In the genomic region with DNA sequence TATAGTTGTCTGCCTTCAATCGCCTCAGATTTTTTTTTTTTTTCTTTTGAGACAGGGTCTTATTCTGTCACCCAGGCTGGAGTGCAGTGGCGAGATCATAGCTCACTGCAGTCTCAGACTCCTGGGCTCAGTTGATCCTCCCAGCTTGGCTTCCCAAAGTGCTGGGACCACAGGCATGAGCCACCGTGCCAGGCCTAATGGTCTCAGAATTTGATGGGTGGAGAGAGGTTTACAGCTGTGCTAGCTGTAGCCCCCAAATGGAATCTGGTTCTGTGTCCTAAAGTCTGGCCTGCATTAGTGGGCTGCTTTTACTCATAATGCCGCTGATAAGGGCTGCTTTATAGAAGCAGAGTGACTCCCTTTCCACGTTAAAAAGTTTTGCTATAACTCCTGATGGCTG, we compare ENCODE assay signal across 15 cellular contexts.
"Had no signal": no experiment of that assay in that cellular context is flagged by ENCODE, and none has a peak within 500 bp of the region (broad histone marks: within the 10 kb centered on the region; RNA-seq: fewer than 3 reads in every experiment).

No MANE protein-coding gene starts in this region.

- H3K27me3 ChIP-seq: ascending aorta, dorsolateral prefrontal cortex, tibial artery had no signal

- H3K9me3 Mint-ChIP-seq: activated B cell treated with CpG ODN at 0.5 μM for 24 hours; activated naive CD4-positive, alpha-beta T cell treated with anti-CD3 and anti-CD28 coated beads, Interleukin-2, amount 10 ng/mL, durations not matched to agents 7 days and 5 days; T-helper 1 cell treated with Interleukin-12 subunit alpha and Interleukin-12 subunit beta and Interleukin-4 antibody, amounts not matched to agents 30 μg/mL and 1 μg/mL, for 36 hours had no signal

- ATAC-seq: left ventricle myocardium superior had no signal

- H3K4me3 Mint-ChIP-seq: activated B cell treated with CpG ODN at 0.5 μM for 24 hours; activated naive CD4-positive, alpha-beta T cell treated with anti-CD3 and anti-CD28 coated beads, Interleukin-2, amount 10 ng/mL, durations not matched to agents 7 days and 5 days had no signal

- H3K9me3 ChIP-seq: ascending aorta, neutrophil, tibial artery had no signal

- DNase-seq: activated B cell treated with CpG ODN at 0.5 μM for 24 hours; activated CD4-positive, alpha-beta T cell treated with anti-CD3 and anti-CD28 coated beads, Interleukin-2, amount 50 U/mL, for 1 hour; activated CD8-positive, alpha-beta memory T cell treated with anti-CD3 and anti-CD28 coated beads for 24 hours; activated naive CD4-positive, alpha-beta T cell treated with anti-CD3 and anti-CD28 coated beads, Interleukin-2, amount 10 ng/mL, durations not matched to agents 7 days and 5 days; dorsolateral prefrontal cortex; left ventricle myocardium superior; mesenchymal stem cell; SIG-M5; stimulated activated CD4-positive, alpha-beta T cell treated with anti-CD3 and anti-CD28 coated beads, Interleukin-4, amount 100 ng/mL, for 24 hours; stimulated activated naive CD4-positive, alpha-beta T cell; tibial artery had no signal

- H3K27ac Mint-ChIP-seq: activated B cell treated with CpG ODN at 0.5 μM for 24 hours; activated naive CD4-positive, alpha-beta T cell treated with anti-CD3 and anti-CD28 coated beads, Interleukin-2, amount 10 ng/mL, durations not matched to agents 7 days and 5 days; T-helper 1 cell treated with Interleukin-12 subunit alpha and Interleukin-12 subunit beta and Interleukin-4 antibody, amounts not matched to agents 30 μg/mL and 1 μg/mL, for 36 hours had no signal

- H3K36me3 ChIP-seq: ascending aorta, neutrophil, tibial artery had no signal

- H3K4me3 ChIP-seq: ascending aorta, dorsolateral prefrontal cortex, skin epidermis, tibial artery had no signal

- H3K27ac ChIP-seq: ascending aorta, dorsolateral prefrontal cortex, neutrophil, tibial artery had no signal
